Comparison of ENCODE assay signal across 8 cellular contexts in genomic region chr13:36920612-36921185, GRCh38. TPM values are rescaled to one million over a fixed set of nuclear protein-coding genes. Genes with fewer than 3 reads are reported as not detected.
A peak's percentile ranks its signal among the peaks of the same experiment; 100 is the strongest.
DNase-seq lines count a peak whose midpoint lies in the region; ATAC-seq, FAIRE-seq and TF ChIP-seq lines count a peak whose summit lies in the region.

No MANE protein-coding gene starts in this region.

- no peaks in the 10 kb centered on the region for H4K20me1 ChIP-seq in astrocyte (ENCODE audit: insufficient read depth, low read length)

- peaks cover 63% of the 10 kb centered on the region for H3K27me3 Mint-ChIP-seq in activated naive CD4-positive, alpha-beta T cell treated with anti-CD3 and anti-CD28 coated beads, Interleukin-2, amount 10 ng/mL, durations not matched to agents 7 days and 5 days
- H3K27me3 Mint-ChIP-seq in astrocyte (ENCODE audit: low read depth, unreplicated experiment): peaks cover 3% of the 10 kb centered on the region
- H3K27me3 Mint-ChIP-seq in activated CD8-positive, alpha-beta memory T cell treated with anti-CD3 and anti-CD28 coated beads, Interleukin-2, amount 10 ng/mL, durations not matched to agents 7 days and 5 days: peaks cover 67% of the 10 kb centered on the region

- H3K9ac ChIP-seq in astrocyte (ENCODE audit: low read length): peak overlapping the region; percentile 59

- no peaks in the 10 kb centered on the region for H3K27me3 ChIP-seq in astrocyte (ENCODE audit: insufficient read depth, low read length)
- H3K27me3 ChIP-seq in upper lobe of right lung: no peaks in the 10 kb centered on the region

- ATAC-seq in activated naive CD4-positive, alpha-beta T cell treated with anti-CD3 and anti-CD28 coated beads, Interleukin-2, amount 50 U/mL, for 72 hours: no peak
- no peak for ATAC-seq in upper lobe of right lung
- ATAC-seq in activated CD8-positive, alpha-beta memory T cell treated with anti-CD3 and anti-CD28 coated beads, Interleukin-2, amount 10 ng/mL, durations not matched to agents 7 days and 5 days: no peak

- peaks cover 6% of the 10 kb centered on the region for H3K4me1 Mint-ChIP-seq in activated naive CD4-positive, alpha-beta T cell treated with anti-CD3 and anti-CD28 coated beads, Interleukin-2, amount 10 ng/mL, durations not matched to agents 7 days and 5 days
- H3K4me1 Mint-ChIP-seq in astrocyte (ENCODE audit: low read depth, unreplicated experiment): peaks cover 19% of the 10 kb centered on the region
- H3K4me1 Mint-ChIP-seq in activated CD8-positive, alpha-beta memory T cell treated with anti-CD3 and anti-CD28 coated beads, Interleukin-2, amount 10 ng/mL, durations not matched to agents 7 days and 5 days: peaks cover 9% of the 10 kb centered on the region

- no peak for DNase-seq in activated naive CD4-positive, alpha-beta T cell treated with anti-CD3 and anti-CD28 coated beads, Interleukin-2, amount 10 ng/mL, durations not matched to agents 7 days and 5 days
- DNase-seq in activated naive CD4-positive, alpha-beta T cell treated with anti-CD3 and anti-CD28 coated beads, Interleukin-2, amount 50 U/mL, for 72 hours (ENCODE audit: low spot score in 2 of 2): no peak
- DNase-seq in astrocyte (ENCODE audit: low read depth) (no peak), medulla oblongata (ENCODE audit: extremely low spot score) (peak; percentile 7), upper lobe of right lung (no peak), 8988T (no peak)
- no peak for DNase-seq in activated CD8-positive, alpha-beta memory T cell treated with anti-CD3 and anti-CD28 coated beads, Interleukin-2, amount 10 ng/mL, durations not matched to agents 7 days and 5 days
- no peak for DNase-seq in activated CD8-positive, alpha-beta memory T cell treated with anti-CD3 and anti-CD28 coated beads for 24 hours

- peak overlapping the region; percentile 80 for H3K4me2 ChIP-seq in astrocyte (ENCODE audit: low read length)

- CTCF ChIA-PET in activated naive CD4-positive, alpha-beta T cell treated with anti-CD3 and anti-CD28 coated beads, Interleukin-2, amount 10 ng/mL, durations not matched to agents 7 days and 5 days (lab: Charles Lee): no interaction called here
- CTCF ChIA-PET in activated CD8-positive, alpha-beta memory T cell treated with anti-CD3 and anti-CD28 coated beads, Interleukin-2, amount 10 ng/mL, durations not matched to agents 7 days and 5 days (lab: Charles Lee): no interaction called here

- no peak overlapping the region for H3K27ac ChIP-seq in astrocyte (ENCODE audit: low read depth, low read length)
- peak overlapping the region; percentile 61 for H3K27ac ChIP-seq in upper lobe of right lung

- FAIRE-seq in astrocyte (lab: Jason Lieb, UNC): no peak

- no peaks in the 10 kb centered on the region for H3K9me3 Mint-ChIP-seq in activated naive CD4-positive, alpha-beta T cell treated with anti-CD3 and anti-CD28 coated beads, Interleukin-2, amount 10 ng/mL, durations not matched to agents 7 days and 5 days
- H3K9me3 Mint-ChIP-seq in activated naive CD4-positive, alpha-beta T cell treated with anti-CD3 and anti-CD28 coated beads, Interleukin-2, amount 50 U/mL, for 72 hours: no peaks in the 10 kb centered on the region
- no peaks in the 10 kb centered on the region for H3K9me3 Mint-ChIP-seq in astrocyte (ENCODE audit: unreplicated experiment)
- H3K9me3 Mint-ChIP-seq in activated CD8-positive, alpha-beta memory T cell treated with anti-CD3 and anti-CD28 coated beads, Interleukin-2, amount 10 ng/mL, durations not matched to agents 7 days and 5 days (ENCODE audit: low read depth): no peaks in the 10 kb centered on the region

- no peaks in the 10 kb centered on the region for H3K36me3 ChIP-seq in astrocyte (ENCODE audit: insufficient read depth, low read length)
- no peaks in the 10 kb centered on the region for H3K36me3 ChIP-seq in upper lobe of right lung

- no peaks in the 10 kb centered on the region for H3K36me3 Mint-ChIP-seq in activated naive CD4-positive, alpha-beta T cell treated with anti-CD3 and anti-CD28 coated beads, Interleukin-2, amount 10 ng/mL, durations not matched to agents 7 days and 5 days
- H3K36me3 Mint-ChIP-seq in activated naive CD4-positive, alpha-beta T cell treated with anti-CD3 and anti-CD28 coated beads, Interleukin-2, amount 50 U/mL, for 72 hours: no peaks in the 10 kb centered on the region
- H3K36me3 Mint-ChIP-seq in astrocyte (ENCODE audit: low read depth, unreplicated experiment): no peaks in the 10 kb centered on the region
- H3K36me3 Mint-ChIP-seq in activated CD8-positive, alpha-beta memory T cell treated with anti-CD3 and anti-CD28 coated beads, Interleukin-2, amount 10 ng/mL, durations not matched to agents 7 days and 5 days: no peaks in the 10 kb centered on the region

- H3K79me2 ChIP-seq in astrocyte (ENCODE audit: insufficient read depth, low read length): no peaks in the 10 kb centered on the region

- peak overlapping the region; percentile 64 for H3K4me3 Mint-ChIP-seq in activated naive CD4-positive, alpha-beta T cell treated with anti-CD3 and anti-CD28 coated beads, Interleukin-2, amount 10 ng/mL, durations not matched to agents 7 days and 5 days
- H3K4me3 Mint-ChIP-seq in astrocyte (ENCODE audit: unreplicated experiment): peak overlapping the region; percentile 89
- H3K4me3 Mint-ChIP-seq in activated CD8-positive, alpha-beta memory T cell treated with anti-CD3 and anti-CD28 coated beads, Interleukin-2, amount 10 ng/mL, durations not matched to agents 7 days and 5 days: no peak overlapping the region

- TF ChIP-seq CTCF in astrocyte (IDR thresholded peaks at IDR 0.05; ENCODE audit: insufficient read depth, low read depth, low read length) (no peak), upper lobe of right lung (IDR thresholded peaks at IDR 0.05) (no peak)

- H3K9me3 ChIP-seq in astrocyte (ENCODE audit: insufficient read depth, low read depth, low read length) (no peaks in the 10 kb centered on the region), upper lobe of right lung (no peaks in the 10 kb centered on the region)

- intact Hi-C loops in upper lobe of right lung (cut with DNase I): no loop called here

- H2AFZ ChIP-seq in astrocyte (ENCODE audit: low read depth, low read length): peak overlapping the region; percentile 75

- H3K4me1 ChIP-seq in astrocyte (ENCODE audit: insufficient read depth, low read length): peaks cover 7% of the 10 kb centered on the region
- H3K4me1 ChIP-seq in upper lobe of right lung: peaks cover 8% of the 10 kb centered on the region

- H3K27ac Mint-ChIP-seq in activated naive CD4-positive, alpha-beta T cell treated with anti-CD3 and anti-CD28 coated beads, Interleukin-2, amount 10 ng/mL, durations not matched to agents 7 days and 5 days: no peak overlapping the region
- H3K27ac Mint-ChIP-seq in activated naive CD4-positive, alpha-beta T cell treated with anti-CD3 and anti-CD28 coated beads, Interleukin-2, amount 50 U/mL, for 72 hours: no peak overlapping the region
- peak overlapping the region; percentile 53 for H3K27ac Mint-ChIP-seq in astrocyte (ENCODE audit: unreplicated experiment)
- no peak overlapping the region for H3K27ac Mint-ChIP-seq in activated CD8-positive, alpha-beta memory T cell treated with anti-CD3 and anti-CD28 coated beads, Interleukin-2, amount 10 ng/mL, durations not matched to agents 7 days and 5 days

- H3K4me3 ChIP-seq in astrocyte (ENCODE audit: insufficient read depth, low read depth, low read length) (peak overlapping the region; percentile 19), upper lobe of right lung (peak overlapping the region; percentile 51)

RNA-seq across cellular contexts. Expression of gene SMAD9, which starts 0.7 kb away (rescaled TPM):
- under 1 TPM in 1 of 2 donors, not detected in 1; 0.80 TPM for total RNA-seq in activated naive CD4-positive, alpha-beta T cell treated with anti-CD3 and anti-CD28 coated beads, Interleukin-2, amount 50 U/mL, for 72 hours
- total RNA-seq in astrocyte (2.8 and 2.9 TPM in 2 replicates), upper lobe of right lung (21.5 TPM)
- total RNA-seq in activated CD8-positive, alpha-beta memory T cell treated with anti-CD3 and anti-CD28 coated beads, Interleukin-2, amount 10 ng/mL, durations not matched to agents 7 days and 5 days: not detected
